ENCODE assay signal across 24 cellular contexts in the genomic region with DNA sequence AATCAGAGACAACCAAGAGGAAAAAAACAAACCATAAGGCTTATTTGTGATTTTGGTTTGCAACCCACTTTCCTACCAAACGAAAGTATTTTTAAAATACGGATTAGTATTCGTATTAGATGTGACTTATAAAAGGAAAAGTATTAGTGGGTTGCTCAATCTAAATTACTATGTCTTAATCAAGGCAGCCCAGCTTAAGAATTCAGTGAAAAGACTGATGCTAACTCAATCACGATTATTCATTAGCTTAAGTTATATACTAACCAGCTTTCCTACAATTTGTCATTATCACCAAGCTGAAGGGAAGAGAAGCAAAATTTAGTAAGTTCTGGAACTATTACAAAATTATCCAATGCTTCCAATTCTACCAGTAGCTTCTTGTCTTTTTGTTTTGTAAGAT.
DNase-seq lines count a peak whose midpoint lies in the region; FAIRE-seq and TF ChIP-seq lines count a peak whose summit lies in the region.
"Had no signal": no experiment of that assay in that cellular context is flagged by ENCODE, and none has a peak within 500 bp of the region (broad histone marks: within the 10 kb centered on the region; RNA-seq: fewer than 3 reads in every experiment).

No MANE protein-coding gene starts in this region.

- peaks cover 39% of the 10 kb centered on the region for H3K36me3 Mint-ChIP-seq in osteocyte (ENCODE audit: unreplicated experiment)
- peaks cover 0 to 1% (median 0%) of the 10 kb centered on the region in 3 donors for H3K36me3 Mint-ChIP-seq in CD8-positive, alpha-beta memory T cell
- H3K36me3 Mint-ChIP-seq: CD14-positive monocyte had no signal

- 100% methylated on average over 2 of the region's 4 CpGs for WGBS in mesendoderm (ENCODE audit: extremely low coverage, insufficient coverage, low lambda C conversion rate)

- BruUV-seq in endothelial cell of umbilical vein (replicated peaks; lab: Mats Ljungman, UMichigan), result no TSS peak

- TF ChIP-seq CTCF in VCaP (conservative IDR thresholded peaks at IDR 0.05), result no peak
- no peak for TF ChIP-seq CTCF in endothelial cell of umbilical vein (IDR thresholded peaks at IDR 0.05; ENCODE audit: extremely low read depth in 1 of 2, insufficient read depth in 1 of 2, low read depth in 1 of 2, low read length in 2 of 2)
- no peak for TF ChIP-seq CTCF in osteocyte (IDR thresholded peaks at IDR 0.05)

- H3K4ac ChIP-seq in mesendoderm (ENCODE audit: low read depth, low read length), result no peak overlapping the region

- H3K27ac Mint-ChIP-seq in osteocyte (ENCODE audit: unreplicated experiment), result peak overlapping the region; percentile 34
- no peak overlapping the region for H3K27ac Mint-ChIP-seq in CD8-positive, alpha-beta memory T cell
- H3K27ac Mint-ChIP-seq: CD14-positive monocyte; CD4-positive, alpha-beta T cell; GM23338 had no signal

- POLR2A ChIA-PET in endothelial cell of umbilical vein (lab: Charles Lee), result no interaction called here
- POLR2A ChIA-PET in CD8-positive, alpha-beta memory T cell (lab: Charles Lee), result no interaction called here

- no peak overlapping the region for H2BK5ac ChIP-seq in mesendoderm (ENCODE audit: low read length)

- H3K79me1 ChIP-seq in mesendoderm (ENCODE audit: low read length), result peaks cover 3% of the 10 kb centered on the region

- H2BK120ac ChIP-seq in mesendoderm (ENCODE audit: low read depth, low read length), result no peak overlapping the region

- H3K18ac ChIP-seq in mesendoderm (ENCODE audit: low read length), result no peak overlapping the region

- CTCF ChIA-PET in endothelial cell of umbilical vein (lab: Charles Lee), result interaction anchor here (1.0 to 2.5 kb wide), 5 partner anchors 17 to 73 kb away, joined by 3 to 14 read pairs (median 5); no protein-coding TSS in a partner anchor
- CTCF ChIA-PET in CD8-positive, alpha-beta memory T cell (lab: Charles Lee), result no interaction called here

- H2BK15ac ChIP-seq in mesendoderm (replicated peaks; ENCODE audit: low read depth), result no peak overlapping the region

- H3K23ac ChIP-seq in mesendoderm (ENCODE audit: low read length), result no peak overlapping the region

- peaks cover 9% of the 10 kb centered on the region for H3K4me1 ChIP-seq in endothelial cell of umbilical vein (ENCODE audit: control insufficient read depth, extremely low read depth, insufficient read depth, low read length)
- peaks cover 0 to 39% (median 18%) of the 10 kb centered on the region in 5 donors for H3K4me1 ChIP-seq in subcutaneous abdominal adipose tissue (ENCODE audit: control insufficient read depth in 5 of 5, insufficient read depth in 5 of 5, low read length in 5 of 5)
- H3K4me1 ChIP-seq in CD8-positive, alpha-beta memory T cell (ENCODE audit: insufficient read depth, low read length), result no peaks in the 10 kb centered on the region
- H3K4me1 ChIP-seq in mesendoderm (ENCODE audit: control insufficient read depth, low read depth, low read length), result no peaks in the 10 kb centered on the region

- DNase-seq in endothelial cell of umbilical vein (ENCODE audit: low read depth, low spot score) (no peak), osteocyte (ENCODE audit: extremely low spot score, unreplicated experiment) (no peak), retina (no peak), mesendoderm (no peak)
- no peak for DNase-seq in CD8-positive, alpha-beta memory T cell
- DNase-seq: 8988T; ACHN; AML-193; BE2C; Calu3; CD4-positive, alpha-beta T cell; COR-L47; DMS53; DMS79 treated with DMSO at 0.1 percent for 48 hours; GF-D8; H9 had no signal

- no peak overlapping the region for H3K56ac ChIP-seq in mesendoderm (ENCODE audit: low read length)

- H3K9me1 ChIP-seq in endothelial cell of umbilical vein (replicated peaks; ENCODE audit: control insufficient read depth, extremely low read depth, insufficient read depth, low read length), result no peaks in the 10 kb centered on the region

- peaks cover 26% of the 10 kb centered on the region for H3K79me2 ChIP-seq in endothelial cell of umbilical vein (ENCODE audit: control insufficient read depth, insufficient read depth, low read length)
- H3K79me2 ChIP-seq in mesendoderm (ENCODE audit: control insufficient read depth, insufficient read depth, low read length), result no peaks in the 10 kb centered on the region

- H3K4me1 Mint-ChIP-seq in osteocyte (ENCODE audit: unreplicated experiment), result peaks cover 44% of the 10 kb centered on the region
- peaks cover 0 to 2% (median 0%) of the 10 kb centered on the region in 3 donors for H3K4me1 Mint-ChIP-seq in CD8-positive, alpha-beta memory T cell
- H3K4me1 Mint-ChIP-seq: CD14-positive monocyte had no signal

- H3K4me3 ChIP-seq in endothelial cell of umbilical vein (replicated peaks in 1 of 3; ENCODE audit: insufficient read depth in 1 of 3, low read depth in 1 of 3, low read length in 3 of 3), result no peak overlapping the region
- no peak overlapping the region for H3K4me3 ChIP-seq in subcutaneous abdominal adipose tissue (ENCODE audit: low read depth in 1 of 5, low read length in 5 of 5)
- H3K4me3 ChIP-seq in CD8-positive, alpha-beta memory T cell (ENCODE audit: low read length), result no peak overlapping the region
- no peak overlapping the region for H3K4me3 ChIP-seq in mesendoderm (ENCODE audit: low read length)
- H3K4me3 ChIP-seq: A549; BLaER1 treated with 17β-estradiol and CSF1 and Interleukin-3, amounts not matched to agents 10 nM and 100 nM; GM23338 had no signal

- no peaks in the 10 kb centered on the region for H3K27me3 Mint-ChIP-seq in osteocyte (ENCODE audit: unreplicated experiment)
- peaks cover 2 to 3% of the 10 kb centered on the region in 2 donors for H3K27me3 Mint-ChIP-seq in CD8-positive, alpha-beta memory T cell
- H3K27me3 Mint-ChIP-seq: CD4-positive, alpha-beta T cell had no signal

- dilution Hi-C loops in endothelial cell of umbilical vein (cut with MboI; ENCODE audit: extremely low pct_ligation_motif_present, low sequenced_read_pairs), result no loop called here

- no peak overlapping the region for H2AK5ac ChIP-seq in mesendoderm (ENCODE audit: low read length)

- no peak overlapping the region for H4K8ac ChIP-seq in mesendoderm (ENCODE audit: low read depth, low read length)

- no peaks in the 10 kb centered on the region for H4K20me1 ChIP-seq in endothelial cell of umbilical vein (replicated peaks; ENCODE audit: control insufficient read depth, extremely low read depth, insufficient read depth, low read length)
- H4K20me1 ChIP-seq: BLaER1 treated with 17β-estradiol and CSF1 and Interleukin-3, amounts not matched to agents 10 nM and 100 nM had no signal

- H3K4me3 Mint-ChIP-seq in osteocyte (ENCODE audit: unreplicated experiment), result no peak overlapping the region
- H3K4me3 Mint-ChIP-seq in CD8-positive, alpha-beta memory T cell, result no peak overlapping the region
- H3K4me3 Mint-ChIP-seq: CD14-positive monocyte; CD4-positive, alpha-beta T cell; GM23338; H9 had no signal

- H3K9me3 ChIP-seq in endothelial cell of umbilical vein (replicated peaks; ENCODE audit: control insufficient read depth, insufficient read depth, low read length) (no peaks in the 10 kb centered on the region), subcutaneous abdominal adipose tissue (ENCODE audit: control insufficient read depth in 5 of 5, low read length in 5 of 5) (no peaks in the 10 kb centered on the region)
- H3K9me3 ChIP-seq in CD8-positive, alpha-beta memory T cell (ENCODE audit: low read length), result no peaks in the 10 kb centered on the region
- H3K9me3 ChIP-seq: A549; BE2C; BLaER1 treated with 17β-estradiol and CSF1 and Interleukin-3, amounts not matched to agents 10 nM and 100 nM had no signal

- H3K27me3 ChIP-seq in endothelial cell of umbilical vein (ENCODE audit: control insufficient read depth in 2 of 2, insufficient read depth in 2 of 2, low read length in 2 of 2), result no peaks in the 10 kb centered on the region
- no peaks in the 10 kb centered on the region for H3K27me3 ChIP-seq in subcutaneous abdominal adipose tissue (ENCODE audit: control insufficient read depth in 5 of 5, insufficient read depth in 4 of 5, low read length in 5 of 5)
- H3K27me3 ChIP-seq in CD8-positive, alpha-beta memory T cell (ENCODE audit: insufficient read depth, low read length, poor library complexity, severe bottlenecking), result no peaks in the 10 kb centered on the region
- H3K27me3 ChIP-seq in mesendoderm (ENCODE audit: insufficient read depth, low read length, poor library complexity), result no peaks in the 10 kb centered on the region
- H3K27me3 ChIP-seq: BE2C; BLaER1 treated with 17β-estradiol and CSF1 and Interleukin-3, amounts not matched to agents 10 nM and 100 nM had no signal

- intact Hi-C loops in endothelial cell of umbilical vein (cut with micrococcal nuclease), result no loop called here

- TF ChIP-seq POLR2A in endothelial cell of umbilical vein (IDR thresholded peaks at IDR 0.05; ENCODE audit: low read depth, low read length), result no peak

- no peak for FAIRE-seq in endothelial cell of umbilical vein (lab: Jason Lieb, UNC)
- FAIRE-seq: A549, GM12891, GM18507 had no signal

- H3K4me2 ChIP-seq in endothelial cell of umbilical vein (ENCODE audit: insufficient read depth, low read length) (peak overlapping the region; percentile 41), mesendoderm (ENCODE audit: low read length) (no peak overlapping the region)
- H3K4me2 ChIP-seq: A549; BLaER1 treated with 17β-estradiol and CSF1 and Interleukin-3, amounts not matched to agents 10 nM and 100 nM; GM23338 had no signal

- H3K27ac ChIP-seq in VCaP, result peak overlapping the region; percentile 16; the same call in 1 of the 2 replicates
- no peak overlapping the region for H3K27ac ChIP-seq in endothelial cell of umbilical vein (ENCODE audit: insufficient read depth, low read depth, low read length)
- H3K27ac ChIP-seq in subcutaneous abdominal adipose tissue (ENCODE audit: low read depth, low read length), result peak overlapping the region; percentile 86
- no peak overlapping the region for H3K27ac ChIP-seq in CD8-positive, alpha-beta memory T cell (ENCODE audit: low read depth, low read length)
- no peak overlapping the region for H3K27ac ChIP-seq in mesendoderm (ENCODE audit: low read depth, low read length)
- H3K27ac ChIP-seq: A549; BLaER1 treated with 17β-estradiol and CSF1 and Interleukin-3, amounts not matched to agents 10 nM and 100 nM had no signal

- peaks cover 8 to 11% of the 10 kb centered on the region in 2 experiments for H3K36me3 ChIP-seq in endothelial cell of umbilical vein (ENCODE audit: control insufficient read depth in 2 of 2, extremely low read depth in 1 of 2, insufficient read depth in 2 of 2, low read length in 2 of 2)
- H3K36me3 ChIP-seq in subcutaneous abdominal adipose tissue (ENCODE audit: control insufficient read depth in 5 of 5, insufficient read depth in 5 of 5, low read length in 5 of 5), result peaks cover 7 to 37% (median 18%) of the 10 kb centered on the region in 5 donors
- H3K36me3 ChIP-seq in CD8-positive, alpha-beta memory T cell (ENCODE audit: insufficient read depth, low read length), result no peaks in the 10 kb centered on the region
- H3K36me3 ChIP-seq in mesendoderm (ENCODE audit: control insufficient read depth, insufficient read depth, low read length), result no peaks in the 10 kb centered on the region
- H3K36me3 ChIP-seq: BLaER1 treated with 17β-estradiol and CSF1 and Interleukin-3, amounts not matched to agents 10 nM and 100 nM had no signal

- H3K9me3 Mint-ChIP-seq in osteocyte (ENCODE audit: unreplicated experiment), result no peaks in the 10 kb centered on the region
- no peaks in the 10 kb centered on the region for H3K9me3 Mint-ChIP-seq in CD8-positive, alpha-beta memory T cell
- H3K9me3 Mint-ChIP-seq: CD4-positive, alpha-beta T cell; GM23338; H9 had no signal

- H3K9ac ChIP-seq in endothelial cell of umbilical vein (replicated peaks; ENCODE audit: extremely low read depth, insufficient read depth, low read length) (no peak overlapping the region), subcutaneous abdominal adipose tissue (ENCODE audit: low read length in 5 of 5) (no peak overlapping the region), mesendoderm (ENCODE audit: low read length) (no peak overlapping the region)
- H3K9ac ChIP-seq: BLaER1 treated with 17β-estradiol and CSF1 and Interleukin-3, amounts not matched to agents 10 nM and 100 nM had no signal

- no peak overlapping the region for H2AFZ ChIP-seq in endothelial cell of umbilical vein (ENCODE audit: low read depth, low read length)
- H2AFZ ChIP-seq: GM23338 had no signal

- H4K5ac ChIP-seq in mesendoderm (ENCODE audit: low read length), result no peak overlapping the region

Comparison
In these comparisons a context has a peak if more than half of its experiments do, and no peak if none do; other contexts are left out.
1. H3K27ac ChIP-seq: peak in VCaP (single experiment) and subcutaneous abdominal adipose tissue (single experiment); none in endothelial cell of umbilical vein (single experiment), CD8-positive, alpha-beta memory T cell (single experiment) and mesendoderm (single experiment).